2 cellular contexts compared by ENCODE assay signal in genomic region chr9:129796029-129796910, GRCh38.
TF ChIP-seq lines count a peak whose summit lies in the region.

No MANE protein-coding gene starts in this region.

TF ChIP-seq in HEK293, 187 proteins besides CTCF, POLR2A, EP300 and RAD21 (continues in another document):
- TF ChIP-seq ZNF350 (tag by site-specific recombination; IDR thresholded peaks at IDR 0.05): no peak
- no peak for TF ChIP-seq ZFP41 (tag by site-specific recombination; IDR thresholded peaks at IDR 0.05; ENCODE audit: borderline replicate concordance)
- TF ChIP-seq ZNF792 (tag by site-specific recombination; IDR thresholded peaks at IDR 0.05): no peak
- no peak for TF ChIP-seq ZSCAN23 (tag by site-specific recombination; IDR thresholded peaks at IDR 0.05)
- TF ChIP-seq ZNF624 (tag by site-specific recombination; IDR thresholded peaks at IDR 0.05): no peak
- TF ChIP-seq ZNF660 (tag by site-specific recombination; IDR thresholded peaks at IDR 0.05): no peak
- TF ChIP-seq HOXA7 (CRISPR knock-in tag; IDR thresholded peaks at IDR 0.05; ENCODE audit: borderline replicate concordance): no peak
- peak; percentile 51; the same call in 1 of the 2 replicates for TF ChIP-seq ZNF341 (tag by site-specific recombination; IDR thresholded peaks at IDR 0.05; ENCODE audit: low read depth)
- peak; percentile 89 for TF ChIP-seq PRDM10 (tag by site-specific recombination; IDR thresholded peaks at IDR 0.05)
- TF ChIP-seq ZNF274 (IDR thresholded peaks at IDR 0.05; ENCODE audit: low read length): no peak
- no peak for TF ChIP-seq ZNF274 (tag by site-specific recombination; IDR thresholded peaks at IDR 0.05; ENCODE audit: borderline replicate concordance)
- TF ChIP-seq BCL11B (tag by site-specific recombination; IDR thresholded peaks at IDR 0.05; ENCODE audit: low read depth): no peak
- no peak for TF ChIP-seq ZBTB6 (tag by site-specific recombination; IDR thresholded peaks at IDR 0.05)
- TF ChIP-seq ZNF184 (tag by site-specific recombination; IDR thresholded peaks at IDR 0.05): no peak
- TF ChIP-seq PRDM4 (tag by site-specific recombination; IDR thresholded peaks at IDR 0.05): no peak
- TF ChIP-seq ZNF280D (tag by site-specific recombination; IDR thresholded peaks at IDR 0.05): no peak
- no peak for TF ChIP-seq ZNF707 (tag by site-specific recombination; IDR thresholded peaks at IDR 0.05)
- no peak for TF ChIP-seq ZNF48 (tag by site-specific recombination; IDR thresholded peaks at IDR 0.05)
- TF ChIP-seq ZNF610 (tag by site-specific recombination; IDR thresholded peaks at IDR 0.05; ENCODE audit: borderline replicate concordance): no peak

TF ChIP-seq in WTC11, 78 proteins besides CTCF, POLR2A, EP300 and RAD21:
- TF ChIP-seq GABPB1 (CRISPR knock-in tag; IDR thresholded peaks at IDR 0.05) (no peak), ZNF121 (CRISPR knock-in tag; IDR thresholded peaks at IDR 0.05) (peak; percentile 46; the same call in 1 of the 2 replicates), MXD4 (CRISPR knock-in tag; IDR thresholded peaks at IDR 0.05; ENCODE audit: borderline replicate concordance) (no peak)
